In genomic region chr3:48240000-48240710, GRCh38 we compare ENCODE assay signal across 8 cellular contexts. TPM values are rescaled to one million over a fixed set of nuclear protein-coding genes. Genes with fewer than 3 reads are reported as not detected.
DNase-seq lines count a peak whose midpoint lies in the region; ATAC-seq and TF ChIP-seq lines count a peak whose summit lies in the region.

No MANE protein-coding gene starts in this region.

- peaks cover 17% of the 10 kb centered on the region for H3K79me2 ChIP-seq in DND-41 (ENCODE audit: insufficient read depth, low read length)
- H3K79me2 ChIP-seq in trophoblast cell (ENCODE audit: control insufficient read depth, insufficient read depth, low read length, poor library complexity): peaks cover 3% of the 10 kb centered on the region

- no peak overlapping the region for H2AK5ac ChIP-seq in trophoblast cell (ENCODE audit: low read length)

- H3K4me3 ChIP-seq in DND-41 (ENCODE audit: low read depth in 1 of 2, low read length in 2 of 2): peak overlapping the region; percentile 28 to 71; a peak in 3 of 4 replicates
- peak overlapping the region in 57 of 59 donors; percentile 58 to 98 (median 86) for H3K4me3 ChIP-seq in dorsolateral prefrontal cortex
- no peak overlapping the region for H3K4me3 ChIP-seq in trophoblast cell (ENCODE audit: low read depth, low read length)

- H3K9me3 ChIP-seq in DND-41 (ENCODE audit: insufficient read depth, low read length, severe bottlenecking) (no peaks in the 10 kb centered on the region), trophoblast cell (ENCODE audit: insufficient read depth, low read depth, low read length) (peaks cover 1% of the 10 kb centered on the region)

- no peaks in the 10 kb centered on the region for H4K20me1 ChIP-seq in DND-41 (ENCODE audit: insufficient read depth, low read length)

- H3K4me1 ChIP-seq in DND-41 (ENCODE audit: insufficient read depth, low read length) (peaks cover 34% of the 10 kb centered on the region), trophoblast cell (ENCODE audit: control insufficient read depth in 1 of 2, insufficient read depth in 2 of 2, low read length in 2 of 2) (no peaks in the 10 kb centered on the region)

- H3K27ac ChIP-seq in DND-41 (ENCODE audit: low read length) (peak overlapping the region; percentile 60), dorsolateral prefrontal cortex (peak overlapping the region in 56 of 59 donors; percentile 27 to 93 (median 80)), trophoblast cell (ENCODE audit: low read depth, low read length) (no peak overlapping the region)

- no peak for TF ChIP-seq CTCF in DND-41 (IDR thresholded peaks at IDR 0.05; ENCODE audit: borderline replicate concordance, extremely low read depth, low read length, poor library complexity, severe bottlenecking)
- no peak for TF ChIP-seq CTCF in dorsolateral prefrontal cortex (IDR thresholded peaks at IDR 0.05 in 54 of 56, conservative IDR thresholded peaks at IDR 0.05 in 2 of 56; ENCODE audit: low read depth in 1 of 56, partially characterized antibody in 56 of 56)

- DNase-seq in DND-41 (no peak), NCI-H524 (lab: John Stamatoyannopoulos, UW) (peak; percentile 90 to 96), dorsolateral prefrontal cortex (peak in 1 of 10 donors; percentile 34), trophoblast cell (no peak), NCI-H226 (no peak), NCI-H1417 treated with DMSO at 0.1 percent for 48 hours (lab: John Stamatoyannopoulos, UW) (no peak), NCI-H2081 (lab: John Stamatoyannopoulos, UW) (no peak)

- H2BK5ac ChIP-seq in trophoblast cell (ENCODE audit: low read depth, low read length, poor library complexity): no peak overlapping the region

- no peak overlapping the region for H4K12ac ChIP-seq in trophoblast cell (ENCODE audit: low read depth, low read length)

- peak overlapping the region; percentile 85 for H2AFZ ChIP-seq in DND-41 (ENCODE audit: low read depth, low read length)
- peak overlapping the region; percentile 56 for H2AFZ ChIP-seq in trophoblast cell (ENCODE audit: insufficient read depth, low read length, poor library complexity)

- ATAC-seq in DND-41 (ENCODE audit: insufficient read depth, low read depth) (no peak), HG02610 (IDR thresholded peaks at IDR 0.05; ENCODE audit: unreplicated experiment) (no peak)

- H2BK120ac ChIP-seq in trophoblast cell (ENCODE audit: insufficient read depth, low read length, poor library complexity): no peak overlapping the region

- H3K18ac ChIP-seq in trophoblast cell (ENCODE audit: low read length): no peak overlapping the region

- H3K4ac ChIP-seq in trophoblast cell (ENCODE audit: low read depth, low read length): no peak overlapping the region

- no peak overlapping the region for H4K91ac ChIP-seq in trophoblast cell (ENCODE audit: low read depth, low read length)

- peak overlapping the region; percentile 74 for H4K8ac ChIP-seq in trophoblast cell (ENCODE audit: low read depth, low read length)

- H3K9ac ChIP-seq in DND-41 (ENCODE audit: low read depth, low read length) (peak overlapping the region; percentile 67), trophoblast cell (ENCODE audit: low read length) (no peak overlapping the region)

- H3K27me3 ChIP-seq in DND-41 (ENCODE audit: insufficient read depth, low read length, poor library complexity): no peaks in the 10 kb centered on the region
- H3K27me3 ChIP-seq in dorsolateral prefrontal cortex: no peaks in the 10 kb centered on the region
- no peaks in the 10 kb centered on the region for H3K27me3 ChIP-seq in trophoblast cell (ENCODE audit: insufficient read depth, low read length)

- no CpG with 5 or more reads among the region's 15 CpGs for WGBS in trophoblast cell (ENCODE audit: extremely low coverage, insufficient coverage, insufficient read length)

- no peak overlapping the region for H2BK12ac ChIP-seq in trophoblast cell (ENCODE audit: low read length)

- H3K23ac ChIP-seq in trophoblast cell (ENCODE audit: low read length): no peak overlapping the region

- peaks cover 4% of the 10 kb centered on the region for H3K79me1 ChIP-seq in trophoblast cell (ENCODE audit: low read length)

- intact Hi-C loops in dorsolateral prefrontal cortex (cut with DNase I): no loop called here

- no peaks in the 10 kb centered on the region; the same call in 1 of the 2 replicates for H3K36me3 ChIP-seq in DND-41 (ENCODE audit: insufficient read depth, low read length)
- H3K36me3 ChIP-seq in trophoblast cell (ENCODE audit: control insufficient read depth in 1 of 2, insufficient read depth in 2 of 2, low read length in 2 of 2): no peaks in the 10 kb centered on the region

- H3K4me2 ChIP-seq in DND-41 (ENCODE audit: insufficient read depth, low read length) (peak overlapping the region; percentile 86), trophoblast cell (ENCODE audit: low read length) (peak overlapping the region; percentile 57)

- H3K14ac ChIP-seq in trophoblast cell (ENCODE audit: low read length): no peak overlapping the region

RNA-seq across cellular contexts. Expression of gene ZNF589, which starts 0.7 kb away (rescaled TPM):
- total RNA-seq in dorsolateral prefrontal cortex: 10 to 100 TPM; 15.7 to 37.4 (median 23.2) TPM
- 4.0 and 4.1 TPM in 2 replicates for polyA plus RNA-seq in trophoblast cell (2013)

RNA-seq across cellular contexts. Expression of gene CAMP, which starts 16.9 kb away (rescaled TPM):
- under 1 TPM in 1 of 120 experiments, not detected in 119; 0.88 TPM for total RNA-seq in dorsolateral prefrontal cortex
- not detected in 2 replicates for polyA plus RNA-seq in trophoblast cell (2013)

RNA-seq across cellular contexts. Expression of gene CDC25A, which starts 51.9 kb away (rescaled TPM):
- total RNA-seq in dorsolateral prefrontal cortex: 1 to 10 TPM in 67 of 120 experiments, under 1 TPM in 53; 0.18 to 3.9 (median 1.1) TPM
- 8.3 and 8.5 TPM in 2 replicates for polyA plus RNA-seq in trophoblast cell (2013)

Comparison
In these comparisons a context has a peak if more than half of its experiments do, and no peak if none do; other contexts are left out.
1. DNase-seq: peak in NCI-H524 (2 of 2); none in DND-41 (single experiment), trophoblast cell (0 of 2), NCI-H226 (single experiment), NCI-H1417 treated with DMSO at 0.1 percent for 48 hours (single experiment) and NCI-H2081 (0 of 2).